Comparison of ENCODE assay signal across 25 cellular contexts in the genomic region with DNA sequence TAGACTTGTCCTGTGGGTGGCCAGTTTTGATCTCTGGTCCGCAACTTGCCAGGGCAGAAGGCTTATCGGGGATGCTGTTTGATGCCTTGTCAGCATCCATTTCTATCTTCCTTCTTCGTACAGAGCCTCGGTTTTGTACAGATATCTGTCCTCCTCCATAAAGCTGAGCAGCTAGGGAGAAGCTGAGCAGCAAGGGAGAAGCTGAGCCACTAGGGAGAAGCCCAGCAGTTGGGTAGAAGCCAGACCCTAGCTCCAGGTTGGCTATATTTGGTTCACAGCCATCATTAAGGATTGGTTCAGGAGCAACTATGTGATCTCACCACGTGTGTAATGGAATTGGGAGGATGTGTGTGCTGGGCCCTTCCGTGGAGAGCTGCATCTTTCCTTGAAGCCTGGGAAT. TPM values are rescaled to one million over a fixed set of nuclear protein-coding genes. Genes with fewer than 3 reads are reported as not detected.
A peak's percentile ranks its signal among the peaks of the same experiment; 100 is the strongest.
DNase-seq lines count a peak whose midpoint lies in the region; ATAC-seq, FAIRE-seq and TF ChIP-seq lines count a peak whose summit lies in the region.
"Had no signal": no experiment of that assay in that cellular context is flagged by ENCODE, and none has a peak within 500 bp of the region (broad histone marks: within the 10 kb centered on the region; RNA-seq: fewer than 3 reads in every experiment).

No MANE protein-coding gene starts in this region.

- no peak overlapping the region for H3K56ac ChIP-seq in H1 (replicated peaks; ENCODE audit: insufficient read length, low read depth, low read length)

- no peak overlapping the region for H2AK5ac ChIP-seq in H1 (ENCODE audit: low read depth, low read length)

- no peak for TF ChIP-seq RAD21 in H1 (IDR thresholded peaks at IDR 0.05 in 1 of 2, conservative IDR thresholded peaks at IDR 0.05 in 1 of 2; ENCODE audit: low read depth in 2 of 2, low read length in 2 of 2)

- no peaks in the 10 kb centered on the region for H3K27me3 Mint-ChIP-seq in natural killer cell treated with Interleukin-12 subunit alpha and Interleukin-12 subunit beta and Interleukin-15 and Interleukin-18, amount 100 ng/mL, for 72 hours
- H3K27me3 Mint-ChIP-seq: CD4-positive, alpha-beta memory T cell; CD4-positive, CD25-positive, alpha-beta regulatory T cell; CD8-positive, alpha-beta memory T cell had no signal

- H4K91ac ChIP-seq in H1 (replicated peaks; ENCODE audit: insufficient read length, low read length), result no peak overlapping the region

- no peaks in the 10 kb centered on the region for H3K36me3 Mint-ChIP-seq in natural killer cell treated with Interleukin-12 subunit alpha and Interleukin-12 subunit beta and Interleukin-15 and Interleukin-18, amount 100 ng/mL, for 72 hours
- H3K36me3 Mint-ChIP-seq: CD14-positive monocyte; CD4-positive, alpha-beta memory T cell; CD4-positive, CD25-positive, alpha-beta regulatory T cell; CD8-positive, alpha-beta memory T cell had no signal

- no peak overlapping the region for H3K23ac ChIP-seq in H1 (ENCODE audit: insufficient read length)

- H3K27me3 ChIP-seq in H1 (replicated peaks in 1 of 4; ENCODE audit: control insufficient read depth in 3 of 4, extremely low read depth in 1 of 4, insufficient read depth in 3 of 4, low read length in 3 of 4) (no peaks in the 10 kb centered on the region), spleen (replicated peaks in 1 of 7) (no peaks in the 10 kb centered on the region)
- H3K27me3 ChIP-seq: BE2C, BLaER1 had no signal

- H3K4me3 ChIP-seq in H1 (ENCODE audit: extremely low read depth in 1 of 4, insufficient read depth in 2 of 4, low read depth in 3 of 4, low read length in 4 of 4) (no peak overlapping the region), spleen (no peak overlapping the region)
- H3K4me3 ChIP-seq: A549, BLaER1, GM12878 had no signal

- POLR2A ChIA-PET in H1 (lab: Charles Lee; ENCODE audit: partially characterized antibody), result interaction anchor here (0.7 to 2.0 kb wide), 7 partner anchors 10 to 100 kb away, joined by 3 to 9 read pairs (median 4); no protein-coding TSS in a partner anchor

- H3K4me1 ChIP-seq in H1 (replicated peaks in 1 of 4; ENCODE audit: control insufficient read depth in 3 of 4, insufficient read depth in 4 of 4, low read length in 3 of 4) (peaks cover 0 to 14% (median 3%) of the 10 kb centered on the region in 4 experiments; a peak in 3 of 7 replicates), spleen (no peaks in the 10 kb centered on the region)
- H3K4me1 ChIP-seq: BE2C, BLaER1 had no signal

- H2AFZ ChIP-seq in H1 (ENCODE audit: low read length), result no peak overlapping the region

- H3K4me1 Mint-ChIP-seq in natural killer cell treated with Interleukin-12 subunit alpha and Interleukin-12 subunit beta and Interleukin-15 and Interleukin-18, amount 100 ng/mL, for 72 hours (ENCODE audit: low read depth in 2 of 2), result no peaks in the 10 kb centered on the region
- H3K4me1 Mint-ChIP-seq: CD14-positive monocyte; CD4-positive, alpha-beta memory T cell; CD4-positive, CD25-positive, alpha-beta regulatory T cell; CD8-positive, alpha-beta memory T cell had no signal

- peaks cover 26% of the 10 kb centered on the region for H3K79me1 ChIP-seq in H1 (ENCODE audit: low read depth, low read length)

- TF ChIP-seq CTCF in H1 (IDR thresholded peaks at IDR 0.05; ENCODE audit: control extremely low read depth in 1 of 3, insufficient read depth in 1 of 3, low read depth in 1 of 3, low read length in 3 of 3) (no peak), spleen (IDR thresholded peaks at IDR 0.05 in 8 of 11, conservative IDR thresholded peaks at IDR 0.05 in 3 of 11) (no peak)

- H3K9me3 ChIP-seq in H1 (ENCODE audit: insufficient read depth in 2 of 2, low read depth in 1 of 2, low read length in 1 of 2) (no peaks in the 10 kb centered on the region; a peak in 1 of 4 replicates), spleen (no peaks in the 10 kb centered on the region)
- H3K9me3 ChIP-seq: A549, BE2C, BLaER1 had no signal

- no peaks in the 10 kb centered on the region for H3K9me3 Mint-ChIP-seq in natural killer cell treated with Interleukin-12 subunit alpha and Interleukin-12 subunit beta and Interleukin-15 and Interleukin-18, amount 100 ng/mL, for 72 hours

- DNase-seq in NCI-H82 (lab: John Stamatoyannopoulos, UW) (peak; percentile 21), NCI-H82 treated with DMSO at 0.1 percent for 48 hours (lab: John Stamatoyannopoulos, UW; ENCODE audit: unreplicated experiment) (no peak), H1 (ENCODE audit: low read depth in 1 of 2, low spot score in 2 of 2) (no peak), spleen (no peak)
- DNase-seq in natural killer cell treated with Interleukin-12 subunit alpha and Interleukin-12 subunit beta and Interleukin-15 and Interleukin-18, amount 100 ng/mL, for 72 hours (ENCODE audit: low spot score), result no peak
- DNase-seq: BE2C; C1 segment of cervical spinal cord; CD4-positive, alpha-beta memory T cell; CD4-positive, CD25-positive, alpha-beta regulatory T cell; CD8-positive, alpha-beta memory T cell; COR-L47; DMS 273 treated with DMSO at 0.1 percent for 48 hours; DMS153; DMS53; DMS79; DND-41; EL; GDM1 had no signal

- no peak for FAIRE-seq in H1 (lab: Jason Lieb, UNC)
- FAIRE-seq: A549, GM12878, GM12892, GM18507 had no signal

- no peak overlapping the region for H3K14ac ChIP-seq in H1 (ENCODE audit: insufficient read length)

- H2BK120ac ChIP-seq in H1 (replicated peaks; ENCODE audit: low read depth, low read length), result no peak overlapping the region

- H3K79me2 ChIP-seq in H1 (ENCODE audit: control insufficient read depth in 1 of 2, insufficient read depth in 2 of 2, low read length in 2 of 2), result peaks cover 26 to 98% of the 10 kb centered on the region in 2 experiments

- no peak overlapping the region for H3K27ac Mint-ChIP-seq in natural killer cell treated with Interleukin-12 subunit alpha and Interleukin-12 subunit beta and Interleukin-15 and Interleukin-18, amount 100 ng/mL, for 72 hours
- H3K27ac Mint-ChIP-seq: CD4-positive, alpha-beta memory T cell; CD4-positive, CD25-positive, alpha-beta regulatory T cell; CD8-positive, alpha-beta memory T cell had no signal

- H3K18ac ChIP-seq in H1 (ENCODE audit: extremely low read depth, low read length), result no peak overlapping the region

- H4K5ac ChIP-seq in H1 (ENCODE audit: insufficient read length, low read depth, low read length), result no peak overlapping the region

- no peaks in the 10 kb centered on the region for H3K23me2 ChIP-seq in H1 (ENCODE audit: low read depth, low read length)

- no peak overlapping the region for H3K9ac ChIP-seq in H1 (replicated peaks in 1 of 4; ENCODE audit: extremely low read depth in 1 of 4, low read depth in 3 of 4, low read length in 3 of 4)
- H3K9ac ChIP-seq: BLaER1 had no signal

- H3K27ac ChIP-seq in H1 (ENCODE audit: low read depth, low read length), result no peak overlapping the region
- no peak overlapping the region for H3K27ac ChIP-seq in spleen
- H3K27ac ChIP-seq: 22Rv1, A549, BLaER1 had no signal

- no peak overlapping the region for H3K4me3 Mint-ChIP-seq in natural killer cell treated with Interleukin-12 subunit alpha and Interleukin-12 subunit beta and Interleukin-15 and Interleukin-18, amount 100 ng/mL, for 72 hours
- H3K4me3 Mint-ChIP-seq: CD14-positive monocyte; CD4-positive, alpha-beta memory T cell; CD4-positive, CD25-positive, alpha-beta regulatory T cell; CD8-positive, alpha-beta memory T cell had no signal

- H3K4me2 ChIP-seq in H1 (ENCODE audit: insufficient read depth in 1 of 2, low read depth in 2 of 2, low read length in 2 of 2), result no peak overlapping the region
- H3K4me2 ChIP-seq: A549, BLaER1 had no signal

- H2BK5ac ChIP-seq in H1 (ENCODE audit: low read depth, low read length), result no peak overlapping the region; the same call in 1 of the 2 replicates

- TF ChIP-seq POLR2A in H1 (IDR thresholded peaks at IDR 0.05; ENCODE audit: control extremely low read depth in 1 of 2, low read depth in 2 of 2, low read length in 2 of 2) (no peak), spleen (IDR thresholded peaks at IDR 0.05) (no peak)

- no peak overlapping the region for H2BK20ac ChIP-seq in H1 (ENCODE audit: low read length)

- no peak overlapping the region for H3K4ac ChIP-seq in H1 (replicated peaks; ENCODE audit: insufficient read length, low read depth, low read length)

- ATAC-seq in natural killer cell treated with Interleukin-12 subunit alpha and Interleukin-12 subunit beta and Interleukin-15 and Interleukin-18, amount 100 ng/mL, for 72 hours, result no peak
- ATAC-seq: A549, GM12878 had no signal

- 0 out of 2 replicates have a peak overlapping the region, but pooled peaks have one; percentile 41 for H4K8ac ChIP-seq in H1 (ENCODE audit: extremely low read depth, insufficient read depth, low read length)

- CTCF ChIA-PET in H1 (lab: Charles Lee; ENCODE audit: partially characterized antibody), result interaction anchor here (0.6 to 0.7 kb wide), 2 partner anchors 151 to 169 kb away, joined by 3 read pairs; no protein-coding TSS in a partner anchor

- H3K36me3 ChIP-seq in H1 (ENCODE audit: control insufficient read depth in 2 of 4, insufficient read depth in 4 of 4, low read length in 3 of 4) (peaks cover 0 to 11% (median 4%) of the 10 kb centered on the region in 4 experiments; a peak in 4 of 8 replicates), spleen (no peaks in the 10 kb centered on the region)
- H3K36me3 ChIP-seq: BE2C had no signal

- no peak overlapping the region for H2BK12ac ChIP-seq in H1 (ENCODE audit: low read depth, low read length)

- H2BK15ac ChIP-seq in H1 (ENCODE audit: low read length), result no peak overlapping the region

- TF ChIP-seq EP300 in H1 (IDR thresholded peaks at IDR 0.05; ENCODE audit: borderline replicate concordance in 1 of 2, low read depth in 2 of 2, low read length in 2 of 2), result no peak

- intact Hi-C loops in spleen (cut with DNase I; ENCODE audit: low total_unique reads), result no loop called here

- H4K20me1 ChIP-seq in H1 (replicated peaks in 1 of 2; ENCODE audit: control insufficient read depth in 1 of 2, insufficient read depth in 2 of 2, low read length in 2 of 2), result peaks cover 20 to 40% of the 10 kb centered on the region in 2 experiments
- H4K20me1 ChIP-seq: BLaER1 had no signal

- WGBS in H1 (ENCODE audit: extremely low coverage in 1 of 2, insufficient coverage in 1 of 2, insufficient read length in 1 of 2, insufficient replicate concordance in 2 of 2, low coverage in 1 of 2, low lambda C conversion rate in 2 of 2, missing lambda C conversion rate in 1 of 2), 2 experiments, result 93% methylated on average over 6 of the region's 6 CpGs; no CpG with 5 or more reads in 1 of the 2 experiments
- 82 to 92% (median 89%) methylated on average over 6 of the region's 6 CpGs for whole genome bisulfite sequencing in spleen, 5 donors

RNA-seq across cellular contexts. Expression of gene PTPRG, which starts 46.7 kb away (rescaled TPM):
- total RNA-seq in H1 (2021; fragmentation: NEBNext Ultra II Directional; extraction: Animal tissue kit (Norgen Biotek cat#: 25700)), result 90.1 and 96.2 TPM in 2 replicates
- polyA plus RNA-seq in H1 (2011; rRNA removed) (23.3 and 23.6 TPM in 2 replicates), spleen (1 to 10 TPM in 2 of 3 donors, under 1 TPM in 1; 0.89 to 1.9 (median 1.6) TPM)
- 21.3 TPM for polyA plus RNA-seq in H1 (2011; cell fraction: cytosol; rRNA removed)
- polyA plus RNA-seq in H1 (2011; cell fraction: nucleus; rRNA removed), result 58.4 TPM
- polyA plus RNA-seq in H1 (2012, experiment 1 of 2), result 32.5 to 53.4 TPM (median 45.1 TPM) in 4 replicates
- polyA plus RNA-seq in H1 (2012, experiment 2 of 2), result 2.0 TPM
- 96.2 TPM for polyA plus RNA-seq in H1 (2013, experiment 1 of 2)
- polyA plus RNA-seq in H1 (2013, experiment 2 of 2), result 92.9 TPM
- 145 and 178 TPM in 2 replicates for polyA minus RNA-seq in H1 (2011; rRNA and poly(A)+ RNA removed)
- polyA minus RNA-seq in H1 (2011; cell fraction: cytosol; rRNA and poly(A)+ RNA removed), result 78.4 TPM
- polyA minus RNA-seq in H1 (2011; cell fraction: nucleus; rRNA and poly(A)+ RNA removed), result 313 TPM
- total RNA-seq in spleen, result 10 to 100 TPM; 27.9 to 77.0 (median 45.8) TPM
- total RNA-seq in natural killer cell treated with Interleukin-12 subunit alpha and Interleukin-12 subunit beta and Interleukin-15 and Interleukin-18, amount 100 ng/mL, for 72 hours, result under 1 TPM; 0.33 to 0.93 TPM
- total RNA-seq: CD4-positive, alpha-beta memory T cell; CD4-positive, CD25-positive, alpha-beta regulatory T cell; CD8-positive, alpha-beta memory T cell had no signal
- polyA plus RNA-seq: CD14-positive monocyte; CD4-positive, alpha-beta memory T cell; CD4-positive, CD25-positive, alpha-beta regulatory T cell; CD8-positive, alpha-beta memory T cell had no signal

Comparison
In these comparisons a context has a peak if more than half of its experiments do, and no peak if none do; other contexts are left out.
1. RNA of gene PTPRG, which starts 46.7 kb away (total RNA-seq): 90.1 to 96.2 TPM in H1 and 27.9 to 77.0 TPM in spleen; 0.33 to 0.93 TPM in natural killer cell treated with Interleukin-12 subunit alpha and Interleukin-12 subunit beta and Interleukin-15 and Interleukin-18, amount 100 ng/mL, for 72 hours; every median in the first group is over 10 times any median in the second.